Comparison of ENCODE assay signal across 8 cellular contexts in genomic region chr6:142566628-142567396, GRCh38.
A peak's percentile ranks its signal among the peaks of the same experiment; 100 is the strongest.
DNase-seq lines count a peak whose midpoint lies in the region; ATAC-seq and TF ChIP-seq lines count a peak whose summit lies in the region.

No MANE protein-coding gene starts in this region.

- DNase-seq in CD4-positive, CD25-positive, alpha-beta regulatory T cell, result peak; percentile 4 to 51 (median 49)
- peak in 2 of 3 donors; percentile 27 to 67 for DNase-seq in Peyer's patch
- DNase-seq in activated T-cell treated with anti-CD3 and anti-CD28 coated beads, Interleukin-2, amount 50 U/mL, for 72 hours, result peak; percentile 48 to 59
- DNase-seq in foreskin melanocyte, result peak; percentile 52
- peak; percentile 25 for DNase-seq in pons (ENCODE audit: low spot score)
- DNase-seq in middle frontal gyrus (ENCODE audit: extremely low spot score, low spot score), result no peak

- H3K27me3 Mint-ChIP-seq in CD4-positive, CD25-positive, alpha-beta regulatory T cell, result no peaks in the 10 kb centered on the region
- H3K27me3 Mint-ChIP-seq in activated T-cell treated with anti-CD3 and anti-CD28 coated beads, Interleukin-2, amount 50 U/mL, for 72 hours (ENCODE audit: low read depth), result no peaks in the 10 kb centered on the region

- H3K36me3 ChIP-seq in CD4-positive, CD25-positive, alpha-beta regulatory T cell (ENCODE audit: control insufficient read depth, insufficient read depth, low read length), result no peaks in the 10 kb centered on the region
- no peaks in the 10 kb centered on the region for H3K36me3 ChIP-seq in Peyer's patch

- H3K27ac ChIP-seq in CD4-positive, CD25-positive, alpha-beta regulatory T cell (ENCODE audit: insufficient read depth, low read length, poor library complexity, severe bottlenecking), result no peak overlapping the region
- H3K27ac ChIP-seq in Peyer's patch, result no peak overlapping the region

- H3K4me1 ChIP-seq in CD4-positive, CD25-positive, alpha-beta regulatory T cell (ENCODE audit: control insufficient read depth, insufficient read depth, low read length, poor library complexity, severe bottlenecking), result peaks cover 7% of the 10 kb centered on the region
- no peaks in the 10 kb centered on the region for H3K4me1 ChIP-seq in Peyer's patch

- peaks cover 4 to 46% (median 12%) of the 10 kb centered on the region in 4 donors for H3K4me1 Mint-ChIP-seq in CD4-positive, CD25-positive, alpha-beta regulatory T cell
- H3K4me1 Mint-ChIP-seq in activated T-cell treated with anti-CD3 and anti-CD28 coated beads, Interleukin-2, amount 50 U/mL, for 72 hours (ENCODE audit: low read depth), result peaks cover 69% of the 10 kb centered on the region

- no peaks in the 10 kb centered on the region for H3K9me3 Mint-ChIP-seq in CD4-positive, CD25-positive, alpha-beta regulatory T cell
- no peaks in the 10 kb centered on the region for H3K9me3 Mint-ChIP-seq in activated T-cell treated with anti-CD3 and anti-CD28 coated beads, Interleukin-2, amount 50 U/mL, for 72 hours

- H3K27me3 ChIP-seq in CD4-positive, CD25-positive, alpha-beta regulatory T cell (ENCODE audit: control insufficient read depth, insufficient read depth, low read length), result no peaks in the 10 kb centered on the region
- H3K27me3 ChIP-seq in Peyer's patch, result no peaks in the 10 kb centered on the region

- TF ChIP-seq CTCF in Peyer's patch (IDR thresholded peaks at IDR 0.05), result peak in 5 of 6 experiments; percentile 24 to 77 (median 61)

- no peak for TF ChIP-seq POLR2A in Peyer's patch (IDR thresholded peaks at IDR 0.05)

- no peak overlapping the region for H3K4me3 Mint-ChIP-seq in CD4-positive, CD25-positive, alpha-beta regulatory T cell
- H3K4me3 Mint-ChIP-seq in activated T-cell treated with anti-CD3 and anti-CD28 coated beads, Interleukin-2, amount 50 U/mL, for 72 hours, result no peak overlapping the region

- no peaks in the 10 kb centered on the region for H3K9me3 ChIP-seq in CD4-positive, CD25-positive, alpha-beta regulatory T cell (ENCODE audit: control insufficient read depth in 2 of 2, low read length in 2 of 2)
- H3K9me3 ChIP-seq in Peyer's patch, result no peaks in the 10 kb centered on the region

- H3K4me3 ChIP-seq in CD4-positive, CD25-positive, alpha-beta regulatory T cell (ENCODE audit: low read depth, low read length), result no peak overlapping the region
- H3K4me3 ChIP-seq in Peyer's patch, result no peak overlapping the region

- H3K36me3 Mint-ChIP-seq in CD4-positive, CD25-positive, alpha-beta regulatory T cell, result no peaks in the 10 kb centered on the region
- no peaks in the 10 kb centered on the region for H3K36me3 Mint-ChIP-seq in activated T-cell treated with anti-CD3 and anti-CD28 coated beads, Interleukin-2, amount 50 U/mL, for 72 hours (ENCODE audit: insufficient read depth in 2 of 2)

- H3K27ac Mint-ChIP-seq in CD4-positive, CD25-positive, alpha-beta regulatory T cell, result peak overlapping the region in 2 of 3 donors; percentile 3 to 76
- no peak overlapping the region for H3K27ac Mint-ChIP-seq in activated T-cell treated with anti-CD3 and anti-CD28 coated beads, Interleukin-2, amount 50 U/mL, for 72 hours

- peak in 1 of 2 donors; percentile 50 for ATAC-seq in CD4-positive, CD25-positive, alpha-beta regulatory T cell (ENCODE audit: low read depth in 2 of 2)
- ATAC-seq in GM19023 (IDR thresholded peaks at IDR 0.05; ENCODE audit: unreplicated experiment) (peak; percentile 63), HG03469 (IDR thresholded peaks at IDR 0.05; ENCODE audit: unreplicated experiment) (peak; percentile 55)
- ATAC-seq in activated T-cell treated with anti-CD3 and anti-CD28 coated beads, Interleukin-2, amount 50 U/mL, for 72 hours (replicated peaks in 1 of 2), result peak; percentile 36 to 49
